Comparison of ENCODE assay signal across 8 cellular contexts in genomic region chr1:214280386-214281029, GRCh38. TPM values are rescaled to one million over a fixed set of nuclear protein-coding genes. Genes with fewer than 3 reads are reported as not detected.
DNase-seq lines count a peak whose midpoint lies in the region; ATAC-seq and TF ChIP-seq lines count a peak whose summit lies in the region.

No MANE protein-coding gene starts in this region.

- in situ Hi-C loops in GM13977 (cut with MboI; ENCODE audit: low pct_unique_long_range_greater_than_20kb, low sequenced_read_pairs, unreplicated experiment) = no loop called here

- peak overlapping the region; percentile 86 to 87 for H3K27ac ChIP-seq in ascending aorta

- H3K27me3 ChIP-seq in ascending aorta = no peaks in the 10 kb centered on the region
- H3K27me3 ChIP-seq in iPS-15b (ENCODE audit: control insufficient read depth, insufficient read depth, low read length) = peaks cover 51% of the 10 kb centered on the region

- peak; percentile 56 for ATAC-seq in GM19035 (IDR thresholded peaks at IDR 0.05; ENCODE audit: unreplicated experiment)
- peak; percentile 51 for ATAC-seq in HG03135 (IDR thresholded peaks at IDR 0.05; ENCODE audit: unreplicated experiment)

- peak; percentile 18 for DNase-seq in CMK (ENCODE audit: low read depth)
- DNase-seq in NOMO-1 (lab: John Stamatoyannopoulos, UW; ENCODE audit: unreplicated experiment in 2 of 2) = peak; percentile 14 to 31
- no peak for DNase-seq in ascending aorta (ENCODE audit: low spot score in 2 of 2)
- no peak for DNase-seq in retinal pigment epithelial cell (ENCODE audit: low read depth)
- no peak for DNase-seq in GM13977 (ENCODE audit: low spot score)

- H3K36me3 ChIP-seq in ascending aorta = no peaks in the 10 kb centered on the region
- no peaks in the 10 kb centered on the region for H3K36me3 ChIP-seq in iPS-15b (ENCODE audit: control insufficient read depth, insufficient read depth, low read length)

- H3K4me3 ChIP-seq in ascending aorta = peak overlapping the region; percentile 98 to 99
- peak overlapping the region; percentile 56 for H3K4me3 ChIP-seq in iPS-15b (ENCODE audit: low read depth, low read length)
- peak overlapping the region; percentile 79 for H3K4me3 ChIP-seq in retinal pigment epithelial cell (ENCODE audit: low read length)

- TF ChIP-seq CTCF in ascending aorta (IDR thresholded peaks at IDR 0.05) (peak in 2 of 3 experiments; percentile 13 to 22), retinal pigment epithelial cell (conservative IDR thresholded peaks at IDR 0.05; ENCODE audit: low read depth, low read length) (no peak), GM13977 (IDR thresholded peaks at IDR 0.05; ENCODE audit: extremely low read depth, insufficient read depth, missing control alignments) (no peak)

- H3K9me3 ChIP-seq in ascending aorta (no peaks in the 10 kb centered on the region), iPS-15b (ENCODE audit: control insufficient read depth, insufficient read depth, low read length) (no peaks in the 10 kb centered on the region)

- peaks cover 0 to 4% of the 10 kb centered on the region in 2 donors for H3K4me1 ChIP-seq in ascending aorta
- peaks cover 21% of the 10 kb centered on the region for H3K4me1 ChIP-seq in iPS-15b (ENCODE audit: control insufficient read depth, insufficient read depth, low read length)

- intact Hi-C loops in ascending aorta (cut with DNase I) = loop anchor here (1.0 kb wide), 1 partner anchor 271 kb away; the partner anchor contains the start of gene PTPN14

- peak overlapping the region; percentile 29 for H3K9ac ChIP-seq in iPS-15b (ENCODE audit: low read depth, low read length)

RNA-seq across cellular contexts. Expression of gene SMYD2, which starts 0.5 kb away (rescaled TPM):
- 2.4 TPM for total RNA-seq in ascending aorta

Comparison
In these comparisons a context has a peak if more than half of its experiments do, and no peak if none do; other contexts are left out.
1. DNase-seq: peak in CMK (single experiment) and NOMO-1 (2 of 2); none in ascending aorta (0 of 2), retinal pigment epithelial cell (single experiment) and GM13977 (single experiment).
2. CTCF ChIP-seq: peak in ascending aorta (2 of 3); none in retinal pigment epithelial cell (single experiment) and GM13977 (single experiment).
3. Peak in every context shown above with its lines, with median percentiles within 50 percentile points of each other: H3K4me3 ChIP-seq.